Comparison of ENCODE assay signal across 8 cellular contexts in genomic region chrX:112147206-112147605, GRCh38.
DNase-seq lines count a peak whose midpoint lies in the region; ATAC-seq, FAIRE-seq and TF ChIP-seq lines count a peak whose summit lies in the region.

No MANE protein-coding gene starts in this region.

- POLR2A ChIA-PET in naive thymus-derived CD4-positive, alpha-beta T cell (lab: Charles Lee) = no interaction called here

- FAIRE-seq in kidney (lab: Jason Lieb, UNC) (no peak), RCC 7860 (lab: Jason Lieb, UNC) (no peak)

- H3K4me1 ChIP-seq in HAP-1 (no peaks in the 10 kb centered on the region), kidney (ENCODE audit: control insufficient read depth in 1 of 2, insufficient read depth in 1 of 2, low read depth in 1 of 2, low read length in 2 of 2) (no peaks in the 10 kb centered on the region)
- H3K4me1 ChIP-seq in naive thymus-derived CD4-positive, alpha-beta T cell (ENCODE audit: control insufficient read depth in 2 of 2, insufficient read depth in 2 of 2, low read length in 2 of 2) = no peaks in the 10 kb centered on the region

- DNase-seq in CD14-positive monocyte (ENCODE audit: low spot score) (no peak), HAP-1 (ENCODE audit: low spot score in 2 of 2) (peak; percentile 16 to 49), SKM-1 treated with dmso at 0.1 percent for 144 hours (lab: John Stamatoyannopoulos, UW; ENCODE audit: unreplicated experiment) (peak; percentile 6), kidney (no peak), mucosa of gallbladder (ENCODE audit: low spot score) (no peak), RCC 7860 (ENCODE audit: low spot score) (no peak)
- no peak for DNase-seq in naive thymus-derived CD4-positive, alpha-beta T cell

- ATAC-seq in HG02571 (IDR thresholded peaks at IDR 0.05; ENCODE audit: unreplicated experiment) = no peak
- ATAC-seq in naive thymus-derived CD4-positive, alpha-beta T cell = no peak

- CTCF ChIA-PET in naive thymus-derived CD4-positive, alpha-beta T cell (lab: Charles Lee) = no interaction called here

- H3K36me3 ChIP-seq in HAP-1 (replicated peaks) (no peaks in the 10 kb centered on the region), kidney (ENCODE audit: control insufficient read depth in 1 of 2, insufficient read depth in 2 of 2, low read length in 2 of 2) (no peaks in the 10 kb centered on the region)
- no peaks in the 10 kb centered on the region for H3K36me3 ChIP-seq in naive thymus-derived CD4-positive, alpha-beta T cell (ENCODE audit: control insufficient read depth in 2 of 3, insufficient read depth in 3 of 3, low read length in 3 of 3)

- TF ChIP-seq CTCF in CD14-positive monocyte (IDR thresholded peaks at IDR 0.05) (peak; percentile 7), kidney (IDR thresholded peaks at IDR 0.05; ENCODE audit: borderline replicate concordance, extremely low read depth, insufficient read depth) (peak; percentile 29)

- H3K9me3 ChIP-seq in HAP-1 (no peaks in the 10 kb centered on the region), kidney (ENCODE audit: control insufficient read depth in 1 of 2, low read length in 2 of 2) (no peaks in the 10 kb centered on the region)
- H3K9me3 ChIP-seq in naive thymus-derived CD4-positive, alpha-beta T cell (ENCODE audit: control insufficient read depth in 2 of 3, low read length in 3 of 3) = no peaks in the 10 kb centered on the region

- H3K4me3 Mint-ChIP-seq in CD14-positive monocyte = no peak overlapping the region
- H3K4me3 Mint-ChIP-seq in naive thymus-derived CD4-positive, alpha-beta T cell = no peak overlapping the region

- peaks cover 12% of the 10 kb centered on the region for H3K27me3 ChIP-seq in HAP-1 (ENCODE audit: low read depth)
- H3K27me3 ChIP-seq in naive thymus-derived CD4-positive, alpha-beta T cell (ENCODE audit: control insufficient read depth in 2 of 2, insufficient read depth in 2 of 2, low read length in 2 of 2) = no peaks in the 10 kb centered on the region

- no peak overlapping the region for H3K9ac ChIP-seq in kidney (ENCODE audit: low read length in 2 of 2)

- no peak overlapping the region for H3K4me3 ChIP-seq in HAP-1
- H3K4me3 ChIP-seq in kidney (ENCODE audit: low read length in 2 of 2) = no peak overlapping the region
- H3K4me3 ChIP-seq in naive thymus-derived CD4-positive, alpha-beta T cell (ENCODE audit: low read length) = no peak overlapping the region

- no peak overlapping the region for H3K27ac ChIP-seq in kidney (ENCODE audit: low read depth in 2 of 2, low read length in 2 of 2)
- H3K27ac ChIP-seq in naive thymus-derived CD4-positive, alpha-beta T cell (ENCODE audit: low read depth, low read length) = no peak overlapping the region

- in situ Hi-C loops in HAP-1 (cut with MboI; ENCODE audit: low sequenced_read_pairs) = no loop called here

- H3K9me3 Mint-ChIP-seq in CD14-positive monocyte = no peaks in the 10 kb centered on the region
- H3K9me3 Mint-ChIP-seq in naive thymus-derived CD4-positive, alpha-beta T cell = no peaks in the 10 kb centered on the region

- no peaks in the 10 kb centered on the region for H3K36me3 Mint-ChIP-seq in CD14-positive monocyte
- H3K36me3 Mint-ChIP-seq in naive thymus-derived CD4-positive, alpha-beta T cell = no peaks in the 10 kb centered on the region

- intact Hi-C loops in CD14-positive monocyte (cut with micrococcal nuclease) = no loop called here
- intact Hi-C loops in kidney (cut with DNase I) = no loop called here
- intact Hi-C loops in naive thymus-derived CD4-positive, alpha-beta T cell (cut with micrococcal nuclease) = no loop called here

- H3K4me1 Mint-ChIP-seq in CD14-positive monocyte = no peaks in the 10 kb centered on the region
- no peaks in the 10 kb centered on the region for H3K4me1 Mint-ChIP-seq in naive thymus-derived CD4-positive, alpha-beta T cell

- no peak overlapping the region for H3K27ac Mint-ChIP-seq in CD14-positive monocyte
- no peak overlapping the region for H3K27ac Mint-ChIP-seq in naive thymus-derived CD4-positive, alpha-beta T cell

- H3K27me3 Mint-ChIP-seq in CD14-positive monocyte (ENCODE audit: low read depth in 3 of 3) = peaks cover 0 to 2% (median 2%) of the 10 kb centered on the region in 3 donors
- no peaks in the 10 kb centered on the region for H3K27me3 Mint-ChIP-seq in naive thymus-derived CD4-positive, alpha-beta T cell

Comparison
In these comparisons a context has a peak if more than half of its experiments do, and no peak if none do; other contexts are left out.
1. DNase-seq: peak in HAP-1 (2 of 2) and SKM-1 treated with dmso at 0.1 percent for 144 hours (single experiment); none in CD14-positive monocyte (single experiment), kidney (single experiment), mucosa of gallbladder (single experiment), RCC 7860 (single experiment) and naive thymus-derived CD4-positive, alpha-beta T cell (0 of 9).